In genomic region chr2:232204457-232204931, GRCh38 we compare ENCODE assay signal across 11 cellular contexts.
A peak's percentile ranks its signal among the peaks of the same experiment; 100 is the strongest.
DNase-seq lines count a peak whose midpoint lies in the region; ATAC-seq and TF ChIP-seq lines count a peak whose summit lies in the region.
"Had no signal": no experiment of that assay in that cellular context is flagged by ENCODE, and none has a peak within 500 bp of the region (broad histone marks: within the 10 kb centered on the region; RNA-seq: fewer than 3 reads in every experiment).

No MANE protein-coding gene starts in this region.

- H3K4me3 ChIP-seq in kidney epithelial cell (ENCODE audit: low read depth, low read length): no peak overlapping the region

- ATAC-seq in HG03442 (IDR thresholded peaks at IDR 0.05; ENCODE audit: unreplicated experiment): no peak
- no peak for ATAC-seq in HG03135 (IDR thresholded peaks at IDR 0.05; ENCODE audit: unreplicated experiment)

- H3K36me3 ChIP-seq in kidney epithelial cell (ENCODE audit: control insufficient read depth, insufficient read depth, low read length): no peaks in the 10 kb centered on the region
- H3K36me3 ChIP-seq: BE2C had no signal

- DNase-seq in ELF-1 (ENCODE audit: low read depth, low spot score) (peak; percentile 21), cerebellar cortex (ENCODE audit: low spot score) (peak; percentile 27), kidney epithelial cell (ENCODE audit: low read depth) (peak; percentile 38), renal cortical epithelial cell (ENCODE audit: low read depth) (peak; percentile 91), NCI-H1105 treated with DMSO at 0.1 percent for 48 hours (lab: John Stamatoyannopoulos, UW) (no peak)
- no peak for DNase-seq in stimulated activated CD4-positive, alpha-beta T cell treated with anti-CD3 and anti-CD28 coated beads, Interleukin-2, amount 100 ng/mL, for 24 hours
- DNase-seq: BE2C, H9, NCI-H2107 had no signal

- H3K27me3 ChIP-seq in kidney epithelial cell (ENCODE audit: control insufficient read depth, insufficient read depth, low read length): no peaks in the 10 kb centered on the region
- H3K27me3 ChIP-seq: BE2C had no signal

- no peak for TF ChIP-seq CTCF in kidney epithelial cell (IDR thresholded peaks at IDR 0.05; ENCODE audit: insufficient read depth, low read length, poor library complexity, severe bottlenecking)

Comparison
In these comparisons a context has a peak if more than half of its experiments do, and no peak if none do; other contexts are left out.
1. DNase-seq: peak in ELF-1 (single experiment), cerebellar cortex (single experiment), kidney epithelial cell (single experiment) and renal cortical epithelial cell (single experiment); none in NCI-H1105 treated with DMSO at 0.1 percent for 48 hours (single experiment) and stimulated activated CD4-positive, alpha-beta T cell treated with anti-CD3 and anti-CD28 coated beads, Interleukin-2, amount 100 ng/mL, for 24 hours (0 of 2).